Comparison of ENCODE assay signal across 9 cellular contexts in the genomic region with DNA sequence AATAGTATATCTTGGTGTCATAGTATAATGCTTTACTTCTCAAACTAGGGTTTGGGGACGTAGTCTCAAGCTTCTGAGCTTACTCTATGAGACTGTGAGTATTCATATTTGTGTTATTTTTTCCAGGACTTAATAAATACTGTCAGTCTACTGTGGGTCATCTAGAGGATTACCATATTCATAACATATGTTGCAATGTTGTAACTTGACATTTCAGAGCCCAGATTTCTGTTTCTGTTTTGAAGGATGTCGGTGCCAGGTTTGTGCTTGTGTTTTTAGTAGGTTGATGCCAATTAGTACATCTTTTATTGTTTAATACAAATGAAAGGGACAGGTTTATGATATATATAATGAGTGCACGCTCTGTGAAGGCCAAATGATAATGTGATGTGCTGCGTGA.
"Had no signal": no experiment of that assay in that cellular context is flagged by ENCODE, and none has a peak within 500 bp of the region (broad histone marks: within the 10 kb centered on the region; RNA-seq: fewer than 3 reads in every experiment).

No MANE protein-coding gene starts in this region.

- H3K27ac ChIP-seq: GM23248, HL-60 had no signal

- H3K36me3 ChIP-seq: HAP-1 had no signal

- ATAC-seq: HCT116, HepG2 had no signal

- H3K4me3 ChIP-seq: GM23248, HAP-1 had no signal

- FAIRE-seq: HepG2 had no signal

- H3K9me3 ChIP-seq: HAP-1 had no signal

- H3K4me1 ChIP-seq: HAP-1 had no signal

- DNase-seq: GM23248, GOT3, H7, HFFc6, KBM-7 had no signal
